ENCODE assay signal across 1 cellular context in genomic region chr7:105309235-105310156, GRCh38.
TF ChIP-seq lines count a peak whose summit lies in the region.

No MANE protein-coding gene starts in this region.

TF ChIP-seq in HEK293, 187 proteins besides CTCF, POLR2A, EP300 and RAD21 (continued from another document):
- TF ChIP-seq, protein P1, sequence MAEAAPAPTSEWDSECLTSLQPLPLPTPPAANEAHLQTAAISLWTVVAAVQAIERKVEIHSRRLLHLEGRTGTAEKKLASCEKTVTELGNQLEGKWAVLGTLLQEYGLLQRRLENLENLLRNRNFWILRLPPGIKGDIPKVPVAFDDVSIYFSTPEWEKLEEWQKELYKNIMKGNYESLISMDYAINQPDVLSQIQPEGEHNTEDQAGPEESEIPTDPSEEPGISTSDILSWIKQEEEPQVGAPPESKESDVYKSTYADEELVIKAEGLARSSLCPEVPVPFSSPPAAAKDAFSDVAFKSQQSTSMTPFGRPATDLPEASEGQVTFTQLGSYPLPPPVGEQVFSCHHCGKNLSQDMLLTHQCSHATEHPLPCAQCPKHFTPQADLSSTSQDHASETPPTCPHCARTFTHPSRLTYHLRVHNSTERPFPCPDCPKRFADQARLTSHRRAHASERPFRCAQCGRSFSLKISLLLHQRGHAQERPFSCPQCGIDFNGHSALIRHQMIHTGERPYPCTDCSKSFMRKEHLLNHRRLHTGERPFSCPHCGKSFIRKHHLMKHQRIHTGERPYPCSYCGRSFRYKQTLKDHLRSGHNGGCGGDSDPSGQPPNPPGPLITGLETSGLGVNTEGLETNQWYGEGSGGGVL (tag by site-specific recombination; IDR thresholded peaks at IDR 0.05): 0 out of 2 replicates have a peak, but pooled peaks have one; percentile 37
- no peak for TF ChIP-seq KLF1 (tag by site-specific recombination; IDR thresholded peaks at IDR 0.05)
- TF ChIP-seq ZNF311 (tag by site-specific recombination; IDR thresholded peaks at IDR 0.05; ENCODE audit: borderline replicate concordance): no peak
- TF ChIP-seq ZNF843 (tag by site-specific recombination; IDR thresholded peaks at IDR 0.05): 0 out of 2 replicates have a peak, but pooled peaks have one; percentile 20
- TF ChIP-seq OVOL3 (tag by site-specific recombination; IDR thresholded peaks at IDR 0.05): no peak
- TF ChIP-seq ZNF670 (tag by site-specific recombination; IDR thresholded peaks at IDR 0.05; ENCODE audit: low read depth): no peak
- peak; percentile 66 for TF ChIP-seq GLIS1 (tag by site-specific recombination; IDR thresholded peaks at IDR 0.05)
- no peak for TF ChIP-seq HOXD13 (CRISPR knock-in tag; IDR thresholded peaks at IDR 0.05; ENCODE audit: borderline replicate concordance)
- no peak for TF ChIP-seq ZNF26 (tag by site-specific recombination; IDR thresholded peaks at IDR 0.05)
- no peak for TF ChIP-seq IKZF3 (tag by site-specific recombination; IDR thresholded peaks at IDR 0.05)
- no peak for TF ChIP-seq SCRT1 (tag by site-specific recombination; IDR thresholded peaks at IDR 0.05; ENCODE audit: borderline replicate concordance)
- TF ChIP-seq, protein P2, sequence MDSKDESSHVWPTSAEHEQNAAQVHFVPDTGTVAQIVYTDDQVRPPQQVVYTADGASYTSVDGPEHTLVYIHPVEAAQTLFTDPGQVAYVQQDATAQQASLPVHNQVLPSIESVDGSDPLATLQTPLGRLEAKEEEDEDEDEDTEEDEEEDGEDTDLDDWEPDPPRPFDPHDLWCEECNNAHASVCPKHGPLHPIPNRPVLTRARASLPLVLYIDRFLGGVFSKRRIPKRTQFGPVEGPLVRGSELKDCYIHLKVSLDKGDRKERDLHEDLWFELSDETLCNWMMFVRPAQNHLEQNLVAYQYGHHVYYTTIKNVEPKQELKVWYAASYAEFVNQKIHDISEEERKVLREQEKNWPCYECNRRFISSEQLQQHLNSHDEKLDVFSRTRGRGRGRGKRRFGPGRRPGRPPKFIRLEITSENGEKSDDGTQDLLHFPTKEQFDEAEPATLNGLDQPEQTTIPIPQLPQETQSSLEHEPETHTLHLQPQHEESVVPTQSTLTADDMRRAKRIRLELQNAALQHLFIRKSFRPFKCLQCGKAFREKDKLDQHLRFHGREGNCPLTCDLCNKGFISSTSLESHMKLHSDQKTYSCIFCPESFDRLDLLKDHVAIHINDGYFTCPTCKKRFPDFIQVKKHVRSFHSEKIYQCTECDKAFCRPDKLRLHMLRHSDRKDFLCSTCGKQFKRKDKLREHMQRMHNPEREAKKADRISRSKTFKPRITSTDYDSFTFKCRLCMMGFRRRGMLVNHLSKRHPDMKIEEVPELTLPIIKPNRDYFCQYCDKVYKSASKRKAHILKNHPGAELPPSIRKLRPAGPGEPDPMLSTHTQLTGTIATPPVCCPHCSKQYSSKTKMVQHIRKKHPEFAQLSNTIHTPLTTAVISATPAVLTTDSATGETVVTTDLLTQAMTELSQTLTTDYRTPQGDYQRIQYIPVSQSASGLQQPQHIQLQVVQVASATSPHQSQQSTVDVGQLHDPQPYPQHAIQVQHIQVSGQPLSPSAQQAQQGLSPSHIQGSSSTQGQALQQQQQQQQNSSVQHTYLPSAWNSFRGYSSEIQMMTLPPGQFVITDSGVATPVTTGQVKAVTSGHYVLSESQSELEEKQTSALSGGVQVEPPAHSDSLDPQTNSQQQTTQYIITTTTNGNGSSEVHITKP (tag by site-specific recombination; IDR thresholded peaks at IDR 0.05): peak; percentile 83
- TF ChIP-seq, protein P3, sequence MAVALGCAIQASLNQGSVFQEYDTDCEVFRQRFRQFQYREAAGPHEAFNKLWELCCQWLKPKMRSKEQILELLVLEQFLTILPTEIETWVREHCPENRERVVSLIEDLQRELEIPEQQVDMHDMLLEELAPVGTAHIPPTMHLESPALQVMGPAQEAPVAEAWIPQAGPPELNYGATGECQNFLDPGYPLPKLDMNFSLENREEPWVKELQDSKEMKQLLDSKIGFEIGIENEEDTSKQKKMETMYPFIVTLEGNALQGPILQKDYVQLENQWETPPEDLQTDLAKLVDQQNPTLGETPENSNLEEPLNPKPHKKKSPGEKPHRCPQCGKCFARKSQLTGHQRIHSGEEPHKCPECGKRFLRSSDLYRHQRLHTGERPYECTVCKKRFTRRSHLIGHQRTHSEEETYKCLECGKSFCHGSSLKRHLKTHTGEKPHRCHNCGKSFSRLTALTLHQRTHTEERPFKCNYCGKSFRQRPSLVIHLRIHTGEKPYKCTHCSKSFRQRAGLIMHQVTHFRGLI (tag by site-specific recombination; IDR thresholded peaks at IDR 0.05): no peak
- no peak for TF ChIP-seq ZNF585B (tag by site-specific recombination; IDR thresholded peaks at IDR 0.05)
- TF ChIP-seq ZFP3 (tag by site-specific recombination; IDR thresholded peaks at IDR 0.05; ENCODE audit: low read depth): no peak
- peak; percentile 80 for TF ChIP-seq ZNF600 (tag by site-specific recombination; IDR thresholded peaks at IDR 0.05)
- TF ChIP-seq, protein P4, sequence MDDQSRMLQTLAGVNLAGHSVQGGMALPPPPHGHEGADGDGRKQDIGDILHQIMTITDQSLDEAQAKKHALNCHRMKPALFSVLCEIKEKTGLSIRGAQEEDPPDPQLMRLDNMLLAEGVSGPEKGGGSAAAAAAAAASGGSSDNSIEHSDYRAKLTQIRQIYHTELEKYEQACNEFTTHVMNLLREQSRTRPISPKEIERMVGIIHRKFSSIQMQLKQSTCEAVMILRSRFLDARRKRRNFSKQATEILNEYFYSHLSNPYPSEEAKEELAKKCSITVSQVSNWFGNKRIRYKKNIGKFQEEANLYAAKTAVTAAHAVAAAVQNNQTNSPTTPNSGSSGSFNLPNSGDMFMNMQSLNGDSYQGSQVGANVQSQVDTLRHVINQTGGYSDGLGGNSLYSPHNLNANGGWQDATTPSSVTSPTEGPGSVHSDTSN (CRISPR knock-in tag; IDR thresholded peaks at IDR 0.05): no peak
- no peak for TF ChIP-seq PRDM1 (tag by site-specific recombination; IDR thresholded peaks at IDR 0.05)
- TF ChIP-seq MYNN (tag by site-specific recombination; IDR thresholded peaks at IDR 0.05; ENCODE audit: borderline replicate concordance): no peak
- TF ChIP-seq ZNF660 (tag by site-specific recombination; IDR thresholded peaks at IDR 0.05): no peak
- no peak for TF ChIP-seq ZFHX2 (tag by site-specific recombination; conservative IDR thresholded peaks at IDR 0.05)
- TF ChIP-seq YY2 (tag by site-specific recombination; IDR thresholded peaks at IDR 0.05): no peak
- TF ChIP-seq HOXC10 (CRISPR knock-in tag; IDR thresholded peaks at IDR 0.05): no peak
- no peak for TF ChIP-seq ZNF175 (tag by site-specific recombination; IDR thresholded peaks at IDR 0.05)
- no peak for TF ChIP-seq ZNF155 (tag by site-specific recombination; IDR thresholded peaks at IDR 0.05)
- TF ChIP-seq KLF9 (tag by site-specific recombination; IDR thresholded peaks at IDR 0.05; ENCODE audit: low read depth): no peak
- no peak for TF ChIP-seq ZNF211 (tag by site-specific recombination; IDR thresholded peaks at IDR 0.05; ENCODE audit: low read depth)
- no peak for TF ChIP-seq ZSCAN23 (tag by site-specific recombination; IDR thresholded peaks at IDR 0.05)
- peak; percentile 72 for TF ChIP-seq ZBTB17 (tag by site-specific recombination; IDR thresholded peaks at IDR 0.05)
- TF ChIP-seq, protein P5, sequence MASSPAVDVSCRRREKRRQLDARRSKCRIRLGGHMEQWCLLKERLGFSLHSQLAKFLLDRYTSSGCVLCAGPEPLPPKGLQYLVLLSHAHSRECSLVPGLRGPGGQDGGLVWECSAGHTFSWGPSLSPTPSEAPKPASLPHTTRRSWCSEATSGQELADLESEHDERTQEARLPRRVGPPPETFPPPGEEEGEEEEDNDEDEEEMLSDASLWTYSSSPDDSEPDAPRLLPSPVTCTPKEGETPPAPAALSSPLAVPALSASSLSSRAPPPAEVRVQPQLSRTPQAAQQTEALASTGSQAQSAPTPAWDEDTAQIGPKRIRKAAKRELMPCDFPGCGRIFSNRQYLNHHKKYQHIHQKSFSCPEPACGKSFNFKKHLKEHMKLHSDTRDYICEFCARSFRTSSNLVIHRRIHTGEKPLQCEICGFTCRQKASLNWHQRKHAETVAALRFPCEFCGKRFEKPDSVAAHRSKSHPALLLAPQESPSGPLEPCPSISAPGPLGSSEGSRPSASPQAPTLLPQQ (tag by site-specific recombination; IDR thresholded peaks at IDR 0.05): no peak
- TF ChIP-seq, protein P6, sequence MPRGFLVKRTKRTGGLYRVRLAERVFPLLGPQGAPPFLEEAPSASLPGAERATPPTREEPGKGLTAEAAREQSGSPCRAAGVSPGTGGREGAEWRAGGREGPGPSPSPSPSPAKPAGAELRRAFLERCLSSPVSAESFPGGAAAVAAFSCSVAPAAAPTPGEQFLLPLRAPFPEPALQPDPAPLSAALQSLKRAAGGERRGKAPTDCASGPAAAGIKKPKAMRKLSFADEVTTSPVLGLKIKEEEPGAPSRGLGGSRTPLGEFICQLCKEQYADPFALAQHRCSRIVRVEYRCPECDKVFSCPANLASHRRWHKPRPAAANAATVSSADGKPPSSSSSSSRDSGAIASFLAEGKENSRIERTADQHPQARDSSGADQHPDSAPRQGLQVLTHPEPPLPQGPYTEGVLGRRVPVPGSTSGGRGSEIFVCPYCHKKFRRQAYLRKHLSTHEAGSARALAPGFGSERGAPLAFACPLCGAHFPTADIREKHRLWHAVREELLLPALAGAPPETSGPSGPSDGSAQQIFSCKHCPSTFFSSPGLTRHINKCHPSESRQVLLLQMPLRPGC (tag by site-specific recombination; IDR thresholded peaks at IDR 0.05): no peak
- TF ChIP-seq ZNF701 (tag by site-specific recombination; IDR thresholded peaks at IDR 0.05): no peak
- TF ChIP-seq GLIS2 (tag by site-specific recombination; IDR thresholded peaks at IDR 0.05): no peak
- TF ChIP-seq ZSCAN16 (tag by site-specific recombination; IDR thresholded peaks at IDR 0.05): no peak
- TF ChIP-seq ZNF266 (tag by site-specific recombination; IDR thresholded peaks at IDR 0.05; ENCODE audit: low read depth): no peak
- TF ChIP-seq, protein P7, sequence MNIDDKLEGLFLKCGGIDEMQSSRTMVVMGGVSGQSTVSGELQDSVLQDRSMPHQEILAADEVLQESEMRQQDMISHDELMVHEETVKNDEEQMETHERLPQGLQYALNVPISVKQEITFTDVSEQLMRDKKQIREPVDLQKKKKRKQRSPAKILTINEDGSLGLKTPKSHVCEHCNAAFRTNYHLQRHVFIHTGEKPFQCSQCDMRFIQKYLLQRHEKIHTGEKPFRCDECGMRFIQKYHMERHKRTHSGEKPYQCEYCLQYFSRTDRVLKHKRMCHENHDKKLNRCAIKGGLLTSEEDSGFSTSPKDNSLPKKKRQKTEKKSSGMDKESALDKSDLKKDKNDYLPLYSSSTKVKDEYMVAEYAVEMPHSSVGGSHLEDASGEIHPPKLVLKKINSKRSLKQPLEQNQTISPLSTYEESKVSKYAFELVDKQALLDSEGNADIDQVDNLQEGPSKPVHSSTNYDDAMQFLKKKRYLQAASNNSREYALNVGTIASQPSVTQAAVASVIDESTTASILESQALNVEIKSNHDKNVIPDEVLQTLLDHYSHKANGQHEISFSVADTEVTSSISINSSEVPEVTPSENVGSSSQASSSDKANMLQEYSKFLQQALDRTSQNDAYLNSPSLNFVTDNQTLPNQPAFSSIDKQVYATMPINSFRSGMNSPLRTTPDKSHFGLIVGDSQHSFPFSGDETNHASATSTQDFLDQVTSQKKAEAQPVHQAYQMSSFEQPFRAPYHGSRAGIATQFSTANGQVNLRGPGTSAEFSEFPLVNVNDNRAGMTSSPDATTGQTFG (tag by site-specific recombination; IDR thresholded peaks at IDR 0.05; ENCODE audit: borderline replicate concordance): no peak
- no peak for TF ChIP-seq ZNF354C (tag by site-specific recombination; IDR thresholded peaks at IDR 0.05; ENCODE audit: borderline replicate concordance, low read depth)
- TF ChIP-seq TSHZ1 (tag by site-specific recombination; IDR thresholded peaks at IDR 0.05; ENCODE audit: borderline replicate concordance): no peak
- no peak for TF ChIP-seq KLF16 (tag by site-specific recombination; IDR thresholded peaks at IDR 0.05)
- no peak for TF ChIP-seq ZNF423 (tag by site-specific recombination; IDR thresholded peaks at IDR 0.05)
- TF ChIP-seq ZNF24 (tag by site-specific recombination; IDR thresholded peaks at IDR 0.05): no peak
- TF ChIP-seq ZNF341 (tag by site-specific recombination; IDR thresholded peaks at IDR 0.05; ENCODE audit: low read depth): no peak
- no peak for TF ChIP-seq ZNF768 (tag by site-specific recombination; IDR thresholded peaks at IDR 0.05)
- TF ChIP-seq ZNF426 (tag by site-specific recombination; IDR thresholded peaks at IDR 0.05): no peak
- no peak for TF ChIP-seq ZNF529 (tag by site-specific recombination; IDR thresholded peaks at IDR 0.05; ENCODE audit: insufficient replicate concordance)
- no peak for TF ChIP-seq ZNF335 (tag by site-specific recombination; conservative IDR thresholded peaks at IDR 0.05)
